Comparison of ENCODE assay signal across 1 cellular context in the genomic region with DNA sequence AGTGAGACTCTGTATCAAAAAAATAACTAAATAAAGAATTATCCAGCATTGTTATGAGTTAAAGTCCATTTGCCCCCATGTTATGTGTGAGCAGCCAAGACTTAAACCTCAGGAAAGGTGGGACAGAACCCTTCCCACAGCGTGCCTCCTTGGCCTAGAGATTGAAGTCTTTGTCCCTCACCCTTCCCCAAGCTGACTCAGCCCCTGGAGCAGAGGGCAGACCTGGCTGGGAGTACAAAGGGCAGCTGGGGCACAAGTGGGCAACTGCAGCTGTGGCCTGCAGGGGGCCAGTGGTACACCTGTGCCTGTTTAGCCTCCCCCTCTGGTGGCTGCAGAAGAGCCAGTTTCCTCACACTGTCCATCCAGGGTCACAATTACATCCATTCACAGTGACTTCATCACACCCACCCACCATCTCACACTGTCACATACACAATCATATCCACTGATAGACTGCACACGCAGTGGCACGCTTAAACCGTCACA.
A peak's percentile ranks its signal among the peaks of the same experiment; 100 is the strongest.
TF ChIP-seq lines count a peak whose summit lies in the region.

No MANE protein-coding gene starts in this region.

TF ChIP-seq in H1, 55 proteins besides CTCF, POLR2A, EP300 and RAD21:
- TF ChIP-seq HDAC6 (IDR thresholded peaks at IDR 0.05; ENCODE audit: low read depth, low read length), result no peak
- no peak for TF ChIP-seq BACH1 (IDR thresholded peaks at IDR 0.05; ENCODE audit: low read length)
- TF ChIP-seq SP4 (IDR thresholded peaks at IDR 0.05; ENCODE audit: low read length), result no peak
- TF ChIP-seq CREB1 (IDR thresholded peaks at IDR 0.05), result 0 out of 2 replicates have a peak, but pooled peaks have one; percentile 21
- peak; percentile 69 for TF ChIP-seq CTBP2 (IDR thresholded peaks at IDR 0.05; ENCODE audit: borderline replicate concordance, insufficient read depth, insufficient read length, low read length)
- TF ChIP-seq GTF2F1 (IDR thresholded peaks at IDR 0.05; ENCODE audit: borderline replicate concordance, low read depth, low read length), result no peak
- no peak for TF ChIP-seq MAFK (IDR thresholded peaks at IDR 0.05; ENCODE audit: low read depth, low read length)
- TF ChIP-seq YY1 (IDR thresholded peaks at IDR 0.05; ENCODE audit: low read depth, low read length), result peak; percentile 24; the same call in 1 of the 2 replicates
- no peak for TF ChIP-seq EZH2 (IDR thresholded peaks at IDR 0.05; ENCODE audit: low read depth, low read length, severe bottlenecking)
- TF ChIP-seq, protein P1, sequence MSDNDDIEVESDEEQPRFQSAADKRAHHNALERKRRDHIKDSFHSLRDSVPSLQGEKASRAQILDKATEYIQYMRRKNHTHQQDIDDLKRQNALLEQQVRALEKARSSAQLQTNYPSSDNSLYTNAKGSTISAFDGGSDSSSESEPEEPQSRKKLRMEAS (IDR thresholded peaks at IDR 0.05), result peak; percentile 52; the same call in 1 of the 2 replicates
- no peak for TF ChIP-seq RBBP5 (IDR thresholded peaks at IDR 0.05; ENCODE audit: borderline replicate concordance, low read depth, low read length)
- no peak for TF ChIP-seq HDAC2 (IDR thresholded peaks at IDR 0.05; ENCODE audit: borderline replicate concordance in 1 of 2, low read depth in 2 of 2, low read length in 2 of 2)
- 0 out of 2 replicates have a peak, but pooled peaks have one; percentile 12 for TF ChIP-seq TEAD4 (IDR thresholded peaks at IDR 0.05; ENCODE audit: low read depth, low read length)
- peak in 1 of 2 experiments; percentile 80; a peak in 2 of 4 replicates for TF ChIP-seq SIN3A (conservative IDR thresholded peaks at IDR 0.05 in 1 of 2, IDR thresholded peaks at IDR 0.05 in 1 of 2; ENCODE audit: low read depth in 1 of 2, low read length in 2 of 2)
- TF ChIP-seq SAP30 (IDR thresholded peaks at IDR 0.05; ENCODE audit: insufficient read depth, insufficient replicate concordance, low read length), result peak; percentile 21
- TF ChIP-seq KDM4A (IDR thresholded peaks at IDR 0.05; ENCODE audit: low read depth, low read length, severe bottlenecking), result no peak
- TF ChIP-seq FOSL1 (IDR thresholded peaks at IDR 0.05; ENCODE audit: insufficient read depth, low read depth, low read length), result no peak
- TF ChIP-seq SIX5 (IDR thresholded peaks at IDR 0.05; ENCODE audit: low read depth, low read length), result no peak
- TF ChIP-seq TCF12 (IDR thresholded peaks at IDR 0.05; ENCODE audit: low read depth, low read length), result peak; percentile 85; the same call in 1 of the 2 replicates
- TF ChIP-seq JUN (IDR thresholded peaks at IDR 0.05; ENCODE audit: low read depth, low read length), result no peak
- no peak for TF ChIP-seq BCL11A (IDR thresholded peaks at IDR 0.05; ENCODE audit: low read depth in 2 of 2, low read length in 2 of 2)
- no peak for TF ChIP-seq SP2 (IDR thresholded peaks at IDR 0.05; ENCODE audit: low read length)
